6 cellular contexts compared by ENCODE assay signal in genomic region chr12:57765698-57766463, GRCh38. TPM values are rescaled to one million over a fixed set of nuclear protein-coding genes. Genes with fewer than 3 reads are reported as not detected.
DNase-seq lines count a peak whose midpoint lies in the region; ATAC-seq and TF ChIP-seq lines count a peak whose summit lies in the region.

No MANE protein-coding gene starts in this region.

- H4K20me1 ChIP-seq in HCT116 (ENCODE audit: insufficient read depth) (no peaks in the 10 kb centered on the region), osteoblast (ENCODE audit: insufficient read depth, low read length) (peaks cover 2% of the 10 kb centered on the region)

- H3K9me2 ChIP-seq in HCT116 (ENCODE audit: insufficient read depth) = no peaks in the 10 kb centered on the region

- ATAC-seq in HCT116 = peak; percentile 39
- ATAC-seq in GM21737 (IDR thresholded peaks at IDR 0.05; ENCODE audit: unreplicated experiment) = no peak
- ATAC-seq in HG02884 (IDR thresholded peaks at IDR 0.05; ENCODE audit: unreplicated experiment) = no peak

- TF ChIP-seq POLR2A in HCT116 (IDR thresholded peaks at IDR 0.05; ENCODE audit: borderline replicate concordance, extremely low read depth, insufficient read depth, insufficient read length) = peak; percentile 33

- CTCF ChIA-PET in HCT116 (lab: Charles Lee) = interaction anchor here (4.0 kb wide), 1 partner anchor 10 kb away, joined by 51 read pairs; no protein-coding TSS in a partner anchor

- H3K27me3 ChIP-seq in HCT116 (ENCODE audit: insufficient read depth, low read length) (no peaks in the 10 kb centered on the region), brain microvascular endothelial cell (replicated peaks) (peaks cover 27% of the 10 kb centered on the region), osteoblast (ENCODE audit: insufficient read depth, low read length) (peaks cover 46% of the 10 kb centered on the region)

- H3K4me3 ChIP-seq in HCT116 (replicated peaks in 1 of 2; ENCODE audit: low read depth in 1 of 2, low read length in 2 of 2) (peak overlapping the region; percentile 72 to 81), brain microvascular endothelial cell (ENCODE audit: low read depth, low read length) (peak overlapping the region; percentile 31), osteoblast (ENCODE audit: insufficient read depth, low read length) (peak overlapping the region; percentile 56)

- TF ChIP-seq RAD21 in HCT116 (IDR thresholded peaks at IDR 0.05; ENCODE audit: low read depth) = no peak

- DNase-seq in HCT116 (ENCODE audit: low read depth, low spot score) (no peak), brain microvascular endothelial cell (no peak), osteoblast (ENCODE audit: insufficient read length, low spot score, missing footprints) (peak; percentile 73), kidney tubule cell (ENCODE audit: low spot score) (no peak)

- H3K4me2 ChIP-seq in HCT116 (ENCODE audit: low read length) (peak overlapping the region; percentile 100), osteoblast (ENCODE audit: insufficient read depth, low read length) (peak overlapping the region; percentile 68)

- peak overlapping the region; percentile 73 for H3K27ac ChIP-seq in HCT116 (ENCODE audit: low read depth, low read length)
- H3K27ac ChIP-seq in brain microvascular endothelial cell = no peak overlapping the region
- no peak overlapping the region for H3K27ac ChIP-seq in osteoblast (ENCODE audit: low read depth, low read length)

- H3K36me3 ChIP-seq in HCT116 (ENCODE audit: control insufficient read depth in 1 of 2, insufficient read depth in 2 of 2, low read length in 2 of 2) = peaks cover 13 to 26% of the 10 kb centered on the region in 2 experiments; a peak in 3 of 4 replicates
- peaks cover 10% of the 10 kb centered on the region for H3K36me3 ChIP-seq in brain microvascular endothelial cell (replicated peaks)
- peaks cover 25% of the 10 kb centered on the region for H3K36me3 ChIP-seq in osteoblast (ENCODE audit: insufficient read depth, low read length)

- intact Hi-C loops in HCT116 (cut with micrococcal nuclease) = no loop called here

- TF ChIP-seq CTCF in HCT116 (IDR thresholded peaks at IDR 0.05 in 2 of 3, conservative IDR thresholded peaks at IDR 0.05 in 1 of 3; ENCODE audit: borderline replicate concordance in 1 of 3, insufficient read depth in 1 of 3, low read depth in 2 of 3, low read length in 2 of 3) (no peak), brain microvascular endothelial cell (IDR thresholded peaks at IDR 0.05; ENCODE audit: low read depth, low read length, missing control alignments) (no peak), osteoblast (IDR thresholded peaks at IDR 0.05; ENCODE audit: extremely low read depth, low read depth, low read length) (no peak)

- RAD21 ChIA-PET in HCT116 (lab: Charles Lee; ENCODE audit: low non-redundant PET in 1 of 2, low total read pairs in 2 of 2, uncharacterized antibody in 2 of 2, unreplicated experiment in 2 of 2) = no interaction called here

- H2AFZ ChIP-seq in HCT116 (ENCODE audit: low read depth, low read length, poor library complexity, severe bottlenecking) (no peak overlapping the region), osteoblast (ENCODE audit: low read length) (no peak overlapping the region)

- peaks cover 11 to 43% of the 10 kb centered on the region in 2 experiments for H3K4me1 ChIP-seq in HCT116 (ENCODE audit: control insufficient read depth in 1 of 2, insufficient read depth in 2 of 2, low read length in 2 of 2)
- peaks cover 22% of the 10 kb centered on the region for H3K4me1 ChIP-seq in osteoblast (ENCODE audit: insufficient read depth, low read length)

- POLR2A ChIA-PET in HCT116 (lab: Charles Lee) = interaction anchor here (0.9 to 2.4 kb wide), 8 partner anchors 9 to 175 kb away, joined by 3 to 12 read pairs (median 4); partner anchors contain the start of genes ATP23 and CDK4

- in situ Hi-C loops in brain microvascular endothelial cell (cut with HindIII; ENCODE audit: low pct_ligation_motif_present, low sequenced_read_pairs) = no loop called here

- H3K9me3 ChIP-seq in HCT116 (ENCODE audit: control insufficient read depth in 1 of 2, insufficient read depth in 1 of 2, low read depth in 1 of 2, low read length in 2 of 2) = no peaks in the 10 kb centered on the region
- H3K9me3 ChIP-seq in osteoblast (ENCODE audit: low read depth, low read length) = no peaks in the 10 kb centered on the region

- no TSS peak for BruUV-seq in HCT116 (replicated peaks; lab: Mats Ljungman, UMichigan)

- H3K79me2 ChIP-seq in HCT116 (ENCODE audit: insufficient read depth, low read length) = peaks cover 6% of the 10 kb centered on the region
- peaks cover 5% of the 10 kb centered on the region for H3K79me2 ChIP-seq in osteoblast (ENCODE audit: insufficient read depth, low read length)

- peak overlapping the region; percentile 81 for H3K9ac ChIP-seq in HCT116 (ENCODE audit: low read length)

TF ChIP-seq in HCT116, 20 proteins besides CTCF, POLR2A, EP300 and RAD21:
- TF ChIP-seq CEBPB (IDR thresholded peaks at IDR 0.05; ENCODE audit: low read depth) (no peak), ZBTB33 (IDR thresholded peaks at IDR 0.05; ENCODE audit: extremely low read depth, insufficient replicate concordance, low read length) (no peak), TCF7L2 (IDR thresholded peaks at IDR 0.05; ENCODE audit: borderline replicate concordance, extremely low read depth, insufficient read depth, insufficient read length) (no peak), CBX3 (IDR thresholded peaks at IDR 0.05; ENCODE audit: low read depth) (no peak), REST (IDR thresholded peaks at IDR 0.05; ENCODE audit: low read depth) (no peak), EGR1 (IDR thresholded peaks at IDR 0.05; ENCODE audit: low read depth) (no peak), ATF3 (IDR thresholded peaks at IDR 0.05) (no peak), EZH2phosphoT487 (IDR thresholded peaks at IDR 0.05; ENCODE audit: borderline replicate concordance) (no peak), SRF (IDR thresholded peaks at IDR 0.05; ENCODE audit: low read depth) (no peak)

RNA-seq across cellular contexts. Expression of gene CYP27B1, which starts 1.0 kb away (rescaled TPM):
- total RNA-seq in HCT116 (2021; ENCODE audit: unreplicated experiment) (11.6 TPM), osteoblast (0.29 and 0.36 TPM in 2 replicates)
- 7.2 and 8.2 TPM in 2 replicates for polyA plus RNA-seq in HCT116 (2012)

RNA-seq across cellular contexts. Expression of gene METTL1, which starts 6.0 kb away (rescaled TPM):
- total RNA-seq in HCT116 (2021; ENCODE audit: unreplicated experiment) = 56.6 TPM
- 36.3 and 49.0 TPM in 2 replicates for polyA plus RNA-seq in HCT116 (2012)
- total RNA-seq in osteoblast = 2.9 TPM in 2 replicates

RNA-seq across cellular contexts. Expression of gene EEF1AKMT3, which starts 6.5 kb away (rescaled TPM):
- total RNA-seq in HCT116 (2021; ENCODE audit: unreplicated experiment) (5.0 TPM), osteoblast (8.3 and 8.8 TPM in 2 replicates)
- polyA plus RNA-seq in HCT116 (2012) = 7.9 and 10.0 TPM in 2 replicates

RNA-seq across cellular contexts. Expression of gene MARCHF9, which starts 11.0 kb away (rescaled TPM):
- total RNA-seq in HCT116 (2021; ENCODE audit: unreplicated experiment) (21.8 TPM), osteoblast (0.59 and 0.72 TPM in 2 replicates)
- 17.5 and 17.8 TPM in 2 replicates for polyA plus RNA-seq in HCT116 (2012)

RNA-seq across cellular contexts. Expression of gene CDK4, which starts 13.8 kb away (rescaled TPM):
- total RNA-seq in HCT116 (2021; ENCODE audit: unreplicated experiment) = 206 TPM
- 160 and 199 TPM in 2 replicates for polyA plus RNA-seq in HCT116 (2012)
- total RNA-seq in osteoblast = 275 and 293 TPM in 2 replicates

Comparison
In these comparisons a context has a peak if more than half of its experiments do, and no peak if none do; other contexts are left out.
1. RNA of gene METTL1, which starts 6.0 kb away (total RNA-seq): 56.6 TPM in HCT116 (single experiment); 2.9 TPM in osteoblast; every median in the first group is over 10 times any median in the second.
2. Peak in every context shown above with its lines, with median percentiles within 50 percentile points of each other: H3K4me3 ChIP-seq.